Comparison of ENCODE assay signal across 9 cellular contexts in the genomic region with DNA sequence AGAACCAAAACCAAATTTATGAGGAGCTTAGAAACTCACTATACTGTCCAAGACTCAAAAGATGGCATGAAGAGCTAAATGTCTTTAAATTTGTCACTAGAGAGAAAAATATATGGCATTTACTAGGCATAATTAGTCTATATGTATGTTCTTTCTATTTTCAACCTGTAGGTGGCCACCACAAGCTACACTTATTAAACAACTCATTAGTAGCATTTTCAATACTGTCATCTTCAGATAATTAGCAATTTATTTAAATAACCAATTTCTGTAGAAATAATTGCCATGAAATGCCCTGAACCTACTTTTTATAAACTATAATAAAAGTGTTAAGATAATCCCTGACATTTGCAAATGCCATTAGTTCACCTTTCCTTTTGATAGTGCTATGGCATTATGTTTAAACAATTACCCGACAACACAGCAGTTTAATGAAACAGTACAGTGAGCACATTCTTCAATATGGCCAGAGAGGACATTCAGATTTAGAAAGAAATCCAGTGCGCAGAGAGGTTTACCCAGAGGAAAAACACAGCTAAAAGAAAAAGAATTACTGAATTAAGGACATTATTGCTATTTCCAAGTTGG.
A peak's percentile ranks its signal among the peaks of the same experiment; 100 is the strongest.
DNase-seq lines count a peak whose midpoint lies in the region; ATAC-seq, FAIRE-seq and TF ChIP-seq lines count a peak whose summit lies in the region.
"Had no signal": no experiment of that assay in that cellular context is flagged by ENCODE, and none has a peak within 500 bp of the region (broad histone marks: within the 10 kb centered on the region; RNA-seq: fewer than 3 reads in every experiment).

No MANE protein-coding gene starts in this region.

- no peak for ATAC-seq in left ventricle myocardium superior
- peak; percentile 59 for ATAC-seq in HG03439 (IDR thresholded peaks at IDR 0.05; ENCODE audit: unreplicated experiment)
- no peak for ATAC-seq in T-helper 17 cell
- no peak for ATAC-seq in activated naive CD4-positive, alpha-beta T cell treated with anti-CD3 and anti-CD28 coated beads, Interleukin-2, amount 50 U/mL, for 72 hours

- peak; percentile 56 for TF ChIP-seq CTCF in cardiac muscle cell (IDR thresholded peaks at IDR 0.05; ENCODE audit: low read depth, low read length)
- TF ChIP-seq CTCF in astrocyte (IDR thresholded peaks at IDR 0.05; ENCODE audit: insufficient read depth, low read depth, low read length), result peak; percentile 34
- TF ChIP-seq CTCF in nephron (IDR thresholded peaks at IDR 0.05; ENCODE audit: unreplicated experiment in 3 of 3), result peak; percentile 50 to 65 (median 53)

- DNase-seq in cardiac muscle cell (ENCODE audit: low read depth in 1 of 2, low spot score in 1 of 2) (peak; percentile 34 to 43), left ventricle myocardium superior (no peak), astrocyte (ENCODE audit: low read depth) (peak; percentile 9), T-helper 17 cell (no peak)
- DNase-seq in activated naive CD4-positive, alpha-beta T cell treated with anti-CD3 and anti-CD28 coated beads, Interleukin-2, amount 50 U/mL, for 72 hours (ENCODE audit: low spot score in 2 of 2), result no peak
- no peak for DNase-seq in T-helper 2 cell treated with Interferon-gamma antibody and Interleukin-4, amounts not matched to agents 5 μg/mL and 100 μg/mL, for 36 hours (ENCODE audit: low spot score)

- H4K20me1 ChIP-seq in astrocyte (ENCODE audit: insufficient read depth, low read length), result no peaks in the 10 kb centered on the region

- no peaks in the 10 kb centered on the region for H3K4me1 ChIP-seq in cardiac muscle cell (ENCODE audit: low read depth)
- peaks cover 3% of the 10 kb centered on the region for H3K4me1 ChIP-seq in astrocyte (ENCODE audit: insufficient read depth, low read length)

- intact Hi-C loops in left ventricle myocardium superior (cut with micrococcal nuclease), result no loop called here

- no peak overlapping the region for H3K9ac ChIP-seq in astrocyte (ENCODE audit: low read length)

- H2AFZ ChIP-seq in astrocyte (ENCODE audit: low read depth, low read length), result no peak overlapping the region

- H3K9me3 ChIP-seq in cardiac muscle cell (ENCODE audit: low read depth) (no peaks in the 10 kb centered on the region), astrocyte (ENCODE audit: insufficient read depth, low read depth, low read length) (no peaks in the 10 kb centered on the region), T-helper 17 cell (ENCODE audit: control insufficient read depth, low read length, poor library complexity, severe bottlenecking) (no peaks in the 10 kb centered on the region)

- H3K4me3 Mint-ChIP-seq in astrocyte (ENCODE audit: unreplicated experiment) (no peak overlapping the region), nephron (no peak overlapping the region), T-helper 17 cell (no peak overlapping the region)
- H3K4me3 Mint-ChIP-seq in T-helper 2 cell treated with Interferon-gamma antibody and Interleukin-4, amounts not matched to agents 5 μg/mL and 100 μg/mL, for 36 hours, result no peak overlapping the region

- H3K27me3 Mint-ChIP-seq in astrocyte (ENCODE audit: low read depth, unreplicated experiment) (no peaks in the 10 kb centered on the region), nephron (ENCODE audit: low read depth) (no peaks in the 10 kb centered on the region), T-helper 17 cell (no peaks in the 10 kb centered on the region)
- no peaks in the 10 kb centered on the region for H3K27me3 Mint-ChIP-seq in T-helper 2 cell treated with Interferon-gamma antibody and Interleukin-4, amounts not matched to agents 5 μg/mL and 100 μg/mL, for 36 hours (ENCODE audit: low read depth)

- H3K27ac ChIP-seq in cardiac muscle cell (no peak overlapping the region), astrocyte (ENCODE audit: low read depth, low read length) (no peak overlapping the region)

- H3K27ac Mint-ChIP-seq in astrocyte (ENCODE audit: unreplicated experiment) (no peak overlapping the region), nephron (no peak overlapping the region), T-helper 17 cell (no peak overlapping the region)
- no peak overlapping the region for H3K27ac Mint-ChIP-seq in activated naive CD4-positive, alpha-beta T cell treated with anti-CD3 and anti-CD28 coated beads, Interleukin-2, amount 50 U/mL, for 72 hours
- no peak overlapping the region for H3K27ac Mint-ChIP-seq in T-helper 2 cell treated with Interferon-gamma antibody and Interleukin-4, amounts not matched to agents 5 μg/mL and 100 μg/mL, for 36 hours

- peaks cover 4% of the 10 kb centered on the region for H3K4me1 Mint-ChIP-seq in astrocyte (ENCODE audit: low read depth, unreplicated experiment)
- H3K4me1 Mint-ChIP-seq in nephron, result no peaks in the 10 kb centered on the region
- peaks cover 2% of the 10 kb centered on the region for H3K4me1 Mint-ChIP-seq in T-helper 17 cell
- H3K4me1 Mint-ChIP-seq in T-helper 2 cell treated with Interferon-gamma antibody and Interleukin-4, amounts not matched to agents 5 μg/mL and 100 μg/mL, for 36 hours (ENCODE audit: low read depth), result no peaks in the 10 kb centered on the region

- H3K36me3 Mint-ChIP-seq in astrocyte (ENCODE audit: low read depth, unreplicated experiment), result peaks cover 3% of the 10 kb centered on the region
- H3K36me3 Mint-ChIP-seq in nephron (ENCODE audit: low read depth), result no peaks in the 10 kb centered on the region
- no peaks in the 10 kb centered on the region for H3K36me3 Mint-ChIP-seq in T-helper 17 cell (ENCODE audit: low read depth)
- H3K36me3 Mint-ChIP-seq in activated naive CD4-positive, alpha-beta T cell treated with anti-CD3 and anti-CD28 coated beads, Interleukin-2, amount 50 U/mL, for 72 hours, result no peaks in the 10 kb centered on the region
- no peaks in the 10 kb centered on the region for H3K36me3 Mint-ChIP-seq in T-helper 2 cell treated with Interferon-gamma antibody and Interleukin-4, amounts not matched to agents 5 μg/mL and 100 μg/mL, for 36 hours (ENCODE audit: low read depth)

- H3K27me3 ChIP-seq in cardiac muscle cell (no peaks in the 10 kb centered on the region), astrocyte (ENCODE audit: insufficient read depth, low read length) (no peaks in the 10 kb centered on the region)

- H3K4me3 ChIP-seq in cardiac muscle cell (no peak overlapping the region), astrocyte (ENCODE audit: insufficient read depth, low read depth, low read length) (no peak overlapping the region)

- no peaks in the 10 kb centered on the region for H3K79me2 ChIP-seq in astrocyte (ENCODE audit: insufficient read depth, low read length)

- no peaks in the 10 kb centered on the region for H3K9me3 Mint-ChIP-seq in astrocyte (ENCODE audit: unreplicated experiment)
- H3K9me3 Mint-ChIP-seq in nephron, result no peaks in the 10 kb centered on the region
- H3K9me3 Mint-ChIP-seq in activated naive CD4-positive, alpha-beta T cell treated with anti-CD3 and anti-CD28 coated beads, Interleukin-2, amount 50 U/mL, for 72 hours, result peaks cover 0 to 7% of the 10 kb centered on the region in 2 donors
- H3K9me3 Mint-ChIP-seq in T-helper 2 cell treated with Interferon-gamma antibody and Interleukin-4, amounts not matched to agents 5 μg/mL and 100 μg/mL, for 36 hours, result no peaks in the 10 kb centered on the region

- FAIRE-seq in astrocyte (lab: Jason Lieb, UNC), result no peak
- FAIRE-seq: GM18507 had no signal

- H3K36me3 ChIP-seq in cardiac muscle cell (no peaks in the 10 kb centered on the region), astrocyte (ENCODE audit: insufficient read depth, low read length) (no peaks in the 10 kb centered on the region)

- H3K4me2 ChIP-seq in astrocyte (ENCODE audit: low read length), result no peak overlapping the region

Comparison
In these comparisons a context has a peak if more than half of its experiments do, and no peak if none do; other contexts are left out.
1. DNase-seq: peak in cardiac muscle cell (2 of 2) and astrocyte (single experiment); none in left ventricle myocardium superior (single experiment), T-helper 17 cell (0 of 3), activated naive CD4-positive, alpha-beta T cell treated with anti-CD3 and anti-CD28 coated beads, Interleukin-2, amount 50 U/mL, for 72 hours (0 of 2) and T-helper 2 cell treated with Interferon-gamma antibody and Interleukin-4, amounts not matched to agents 5 μg/mL and 100 μg/mL, for 36 hours (single experiment).
2. Peak in every context shown above with its lines, with median percentiles within 50 percentile points of each other: CTCF ChIP-seq.